In genomic region chr3:31981206-31982181, GRCh38 we compare ENCODE assay signal across 7 cellular contexts. TPM values are rescaled to one million over a fixed set of nuclear protein-coding genes. Genes with fewer than 3 reads are reported as not detected.
A peak's percentile ranks its signal among the peaks of the same experiment; 100 is the strongest.
DNase-seq lines count a peak whose midpoint lies in the region; ATAC-seq and TF ChIP-seq lines count a peak whose summit lies in the region.

Gene OSBPL10, minus strand, starts transcription at chr3:31981262. Its CDS starts 83 bp downstream, at chr3:31981179.
Gene ZNF860, plus strand, starts transcription at chr3:31981750. Its CDS starts 7,330 bp downstream, at chr3:31989080.

- peaks cover 25% of the 10 kb centered on the region for H4K20me1 ChIP-seq in PC-3 (ENCODE audit: low read length)

- H3K9me2 ChIP-seq in PC-3 (replicated peaks; ENCODE audit: low read length) = no peaks in the 10 kb centered on the region

- TSS peak; percentile 73 for BruUV-seq in PC-3 (replicated peaks; lab: Mats Ljungman, UMichigan)

- H3K9ac ChIP-seq in PC-3 (ENCODE audit: low read length) = peak within 1 kb of the TSS; percentile 88

- peak within 1 kb of the TSS; percentile 65 for H2AFZ ChIP-seq in PC-3 (ENCODE audit: low read length)

- H3K4me1 ChIP-seq in PC-3 (ENCODE audit: insufficient read depth, low read length) (peaks cover 56% of the 10 kb centered on the region), heart left ventricle (peaks cover 0 to 28% (median 12%) of the 10 kb centered on the region in 12 donors)

- TF ChIP-seq CTCF in GM10248 (IDR thresholded peaks at IDR 0.05; ENCODE audit: control extremely low read depth, extremely low read depth, low read depth, missing control alignments) = no peak
- TF ChIP-seq CTCF in PC-3 (conservative IDR thresholded peaks at IDR 0.05; ENCODE audit: low read depth, low read length) = no peak
- TF ChIP-seq CTCF in heart left ventricle (IDR thresholded peaks at IDR 0.05) = no peak
- no peak for TF ChIP-seq CTCF in omental fat pad (IDR thresholded peaks at IDR 0.05)

- DNase-seq in GM10248 (ENCODE audit: extremely low spot score) = peak; percentile 17
- DNase-seq in PC-3 = peak; percentile 96
- DNase-seq in amygdala (lab: John Stamatoyannopoulos, UW) = peak in 51 of 56 donors; percentile 8 to 81 (median 53)
- DNase-seq in heart left ventricle = peak; percentile 92 to 95 (median 94)
- DNase-seq in omental fat pad (ENCODE audit: low spot score) = peak; percentile 55
- no peak for DNase-seq in OCI-M1 (lab: John Stamatoyannopoulos, UW)

- H3K36me3 ChIP-seq in PC-3 (ENCODE audit: low read depth, low read length) (peaks cover 17% of the 10 kb centered on the region; the same call in 1 of the 2 replicates), heart left ventricle (no peaks in the 10 kb centered on the region)

- TF ChIP-seq POLR2A in heart left ventricle (IDR thresholded peaks at IDR 0.05) = peak in 1 of 2 donors; percentile 71

- ATAC-seq in HG03108 (IDR thresholded peaks at IDR 0.05; ENCODE audit: unreplicated experiment) (peak; percentile 20), PC-3 (peak; percentile 66), heart left ventricle (peak; percentile 89 to 97 (median 95)), omental fat pad (ENCODE audit: low FRiP score) (peak; percentile 94)

- POLR2A ChIA-PET in GM10248 (lab: Yijun Ruan, JAX) (no interaction called here), PC-3 (lab: Charles Lee; ENCODE audit: unreplicated experiment) (interaction anchor here (0.7 kb wide), 2 partner anchors 20 to 449 kb away, joined by 3 read pairs; no protein-coding TSS in a partner anchor)

- H3K4me3 ChIP-seq in PC-3 (ENCODE audit: low read length) (peak within 1 kb of the TSS; percentile 89), heart left ventricle (peak within 1 kb of the TSS; percentile 47 to 92 (median 72))

- H3K4me2 ChIP-seq in PC-3 (ENCODE audit: low read length) = peak within 1 kb of the TSS; percentile 90

- no peaks in the 10 kb centered on the region for H3K9me3 ChIP-seq in PC-3 (ENCODE audit: low read length)
- no peaks in the 10 kb centered on the region for H3K9me3 ChIP-seq in heart left ventricle

- 7 to 25% (median 10%) methylated on average over 29 to 65 of the region's 65 CpGs for WGBS in heart left ventricle, 4 donors

- CTCF ChIA-PET in GM10248 (lab: Yijun Ruan, JAX) = interaction anchor here (2.4 kb wide), 1 partner anchor 11 kb away, joined by 8 read pairs; no protein-coding TSS in a partner anchor
- CTCF ChIA-PET in PC-3 (lab: Charles Lee) = interaction anchor here (0.6 to 1.2 kb wide), 3 partner anchors 36 to 328 kb away, joined by 3 to 8 read pairs (median 3); no protein-coding TSS in a partner anchor

- peaks cover 71% of the 10 kb centered on the region for H3K79me2 ChIP-seq in PC-3 (ENCODE audit: low read length)

- H3F3A ChIP-seq in PC-3 (ENCODE audit: low read length, unreplicated experiment) = no peaks in the 10 kb centered on the region

- H3K27me3 ChIP-seq in PC-3 (ENCODE audit: low read length) (no peaks in the 10 kb centered on the region), heart left ventricle (peaks cover 0 to 16% (median 0%) of the 10 kb centered on the region in 9 donors)

- H3K27ac ChIP-seq in PC-3 (ENCODE audit: low read length) (peak within 1 kb of the TSS; percentile 87), heart left ventricle (peak within 1 kb of the TSS in 11 of 12 donors; percentile 70 to 88 (median 84))

- intact Hi-C loops in PC-3 (cut with micrococcal nuclease) = loop anchor here (1.0 to 2.0 kb wide), 6 partner anchors 13 to 163 kb away; no protein-coding TSS in a partner anchor
- intact Hi-C loops in heart left ventricle (cut with DNase I) = no loop called here

RNA-seq across cellular contexts. Expression of gene OSBPL10, which starts in this region (rescaled TPM):
- total RNA-seq in PC-3 (2014; rRNA removed) (34.6 and 48.0 TPM in 2 replicates), heart left ventricle (10 to 100 TPM in 1 of 9 donors, 1 to 10 TPM in 8; 2.5 to 12.7 (median 5.5) TPM), omental fat pad (10 to 100 TPM in 2 of 4 donors, 1 to 10 TPM in 2; 6.3 to 67.1 (median 10.5) TPM)
- polyA plus RNA-seq in heart left ventricle = 1 to 10 TPM; 1.3 to 2.1 TPM

RNA-seq across cellular contexts. Expression of gene ZNF860, which starts in this region (rescaled TPM):
- total RNA-seq in PC-3 (2014; rRNA removed) = 7.9 and 10.5 TPM in 2 replicates
- total RNA-seq in heart left ventricle = under 1 TPM in 5 of 9 donors, not detected in 4; 0.12 to 0.53 (median 0.23) TPM
- polyA plus RNA-seq in heart left ventricle = under 1 TPM; 0.08 to 0.14 TPM
- under 1 TPM; 0.12 to 0.95 (median 0.44) TPM for total RNA-seq in omental fat pad

Comparison
In these comparisons a context has a peak if more than half of its experiments do, and no peak if none do; other contexts are left out.
1. ATAC-seq: peak in every context shown above with its lines; median percentile 95 in heart left ventricle; 94 in omental fat pad; 66 in PC-3; 20 in HG03108.